8 cellular contexts compared by ENCODE assay signal in the genomic region with DNA sequence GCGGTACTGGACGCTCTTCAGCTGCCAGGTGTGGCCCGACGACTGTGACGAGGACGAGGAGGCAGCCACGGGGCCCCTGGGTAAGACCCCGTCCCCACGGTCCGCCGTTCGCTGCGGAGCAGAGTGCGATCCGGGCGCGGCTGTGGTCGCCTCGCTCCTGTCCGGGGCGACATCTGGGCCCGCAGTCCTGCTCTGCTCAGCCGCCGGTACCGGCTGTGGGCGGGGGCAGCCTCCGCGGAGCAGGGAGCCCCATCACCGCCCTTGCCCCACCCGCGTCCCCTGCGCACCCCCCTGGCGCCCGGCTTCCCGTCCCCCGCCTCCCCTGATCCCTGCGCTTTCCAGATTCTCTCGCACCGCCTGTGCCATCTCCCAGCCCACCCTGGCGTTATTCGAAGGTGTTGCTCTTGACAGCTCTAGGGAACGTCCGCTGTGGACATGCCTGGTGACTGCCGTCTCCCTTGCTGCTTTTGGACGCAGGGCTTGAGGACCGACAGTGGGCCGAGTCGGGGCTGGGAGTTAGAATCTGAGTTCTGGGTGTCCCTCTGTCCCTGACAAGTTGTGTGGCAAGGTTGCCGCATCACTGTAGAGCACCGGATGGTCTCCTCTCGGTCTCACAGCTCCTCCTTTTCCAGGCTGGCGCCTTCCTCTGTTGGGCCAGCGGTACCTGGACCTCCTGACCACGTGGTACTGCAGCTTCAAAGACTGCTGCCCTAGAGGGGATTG. TPM values are rescaled to one million over a fixed set of nuclear protein-coding genes. Genes with fewer than 3 reads are reported as not detected.
A peak's percentile ranks its signal among the peaks of the same experiment; 100 is the strongest.
DNase-seq lines count a peak whose midpoint lies in the region; ATAC-seq, FAIRE-seq and TF ChIP-seq lines count a peak whose summit lies in the region.

No MANE protein-coding gene starts in this region.

- peak overlapping the region; percentile 67 for H3K4me3 ChIP-seq in GM12875 (ENCODE audit: low read depth, low read length)
- H3K4me3 ChIP-seq in mesodermal cell (ENCODE audit: extremely low read depth, insufficient read depth, low read length, poor library complexity, severe bottlenecking) = peak overlapping the region; percentile 64

- ATAC-seq in stimulated activated naive CD8-positive, alpha-beta T cell treated with anti-CD3 and anti-CD28 coated beads, Interleukin-15, Interleukin-2, amounts not matched to agents 100 U/mL and 50 U/mL, for 24 hours = peak; percentile 11

- 1% methylated on average over 44 to 49 of the region's 54 CpGs for WGBS in mesodermal cell (ENCODE audit: insufficient coverage in 2 of 2), 2 experiments

- no peak for FAIRE-seq in H54 (lab: Jason Lieb, UNC)

- H3K36me3 ChIP-seq in mesodermal cell (ENCODE audit: control insufficient read depth, insufficient read depth, low read length) = no peaks in the 10 kb centered on the region

- DNase-seq in H54 (ENCODE audit: insufficient read length, low spot score) = peak; percentile 34
- DNase-seq in Kasumi-1 (lab: John Stamatoyannopoulos, UW) = peak; percentile 40 to 42
- DNase-seq in activated CD4-positive, alpha-beta T cell treated with anti-CD3 and anti-CD28 coated beads for 4 hours = peak; percentile 27 to 41
- peak; percentile 11 for DNase-seq in effector CD4-positive, alpha-beta T cell
- peak; percentile 42 for DNase-seq in stimulated activated naive CD8-positive, alpha-beta T cell treated with anti-CD3 and anti-CD28 coated beads, Interleukin-15, Interleukin-2, amounts not matched to agents 100 U/mL and 50 U/mL, for 24 hours
- no peak for DNase-seq in NCI-H187 treated with DMSO at 0.1 percent for 48 hours (lab: John Stamatoyannopoulos, UW)

- peak overlapping the region; percentile 64 for H3K27ac ChIP-seq in mesodermal cell (ENCODE audit: low read depth, low read length, severe bottlenecking)

- TF ChIP-seq CTCF in GM12875 (IDR thresholded peaks at IDR 0.05; ENCODE audit: borderline replicate concordance, insufficient read depth, low read depth, low read length) = no peak

- no peaks in the 10 kb centered on the region for H3K9me3 ChIP-seq in mesodermal cell (ENCODE audit: control insufficient read depth, low read length)

- peaks cover 4% of the 10 kb centered on the region for H3K4me1 ChIP-seq in mesodermal cell (ENCODE audit: control insufficient read depth, insufficient read depth, low read length, poor library complexity, severe bottlenecking)

- no peak for TF ChIP-seq POLR2A in H54 (IDR thresholded peaks at IDR 0.05; ENCODE audit: low read depth, low read length)

RNA-seq across cellular contexts. Expression of a gene that starts 0.6 kb away (rescaled TPM):
- 10.9 TPM for polyA plus RNA-seq in mesodermal cell (2013, experiment 1 of 2)
- polyA plus RNA-seq in mesodermal cell (2013, experiment 2 of 2) = 9.5 TPM

RNA-seq across cellular contexts. Expression of a gene that starts 56.8 kb away (rescaled TPM):
- polyA plus RNA-seq in mesodermal cell (2013, experiment 1 of 2) = 24.6 TPM
- 24.3 TPM for polyA plus RNA-seq in mesodermal cell (2013, experiment 2 of 2)
